10 cellular contexts compared by ENCODE assay signal in genomic region chr21:45109831-45110492, GRCh38. TPM values are rescaled to one million over a fixed set of nuclear protein-coding genes. Genes with fewer than 3 reads are reported as not detected.
A peak's percentile ranks its signal among the peaks of the same experiment; 100 is the strongest.
DNase-seq lines count a peak whose midpoint lies in the region; ATAC-seq, FAIRE-seq and TF ChIP-seq lines count a peak whose summit lies in the region.
"Had no signal": no experiment of that assay in that cellular context is flagged by ENCODE, and none has a peak within 500 bp of the region (broad histone marks: within the 10 kb centered on the region; RNA-seq: fewer than 3 reads in every experiment).

No MANE protein-coding gene starts in this region.

- intact Hi-C loops in dendritic cell treated with granulocyte-macrophage colony-stimulating factor and Interleukin-4, amounts not matched to agents 40 ng/mL and 50 ng/mL, for 4 days (cut with micrococcal nuclease) = no loop called here
- intact Hi-C loops in esophagus squamous epithelium (cut with DNase I) = no loop called here

- peak; percentile 67 for ATAC-seq in HG02973 (IDR thresholded peaks at IDR 0.05; ENCODE audit: unreplicated experiment)

- 38 to 55% methylated on average over 15 of the region's 15 CpGs for WGBS in esophagus squamous epithelium, 2 donors

- no peaks in the 10 kb centered on the region for H3K36me3 ChIP-seq in esophagus squamous epithelium

- H3K4me3 ChIP-seq in esophagus squamous epithelium = peak overlapping the region in 1 of 4 donors; percentile 3

- H3K27ac Mint-ChIP-seq in dendritic cell treated with granulocyte-macrophage colony-stimulating factor and Interleukin-4, amounts not matched to agents 40 ng/mL and 50 ng/mL, for 4 days = no peak overlapping the region

- peak overlapping the region in 2 of 4 donors; percentile 45 for H3K27ac ChIP-seq in esophagus squamous epithelium
- H3K27ac ChIP-seq: 22Rv1 had no signal

- H3K27me3 ChIP-seq in esophagus squamous epithelium = no peaks in the 10 kb centered on the region

- peaks cover 6 to 40% (median 7%) of the 10 kb centered on the region in 3 donors for H3K4me1 ChIP-seq in esophagus squamous epithelium

- H3K9me3 Mint-ChIP-seq in dendritic cell treated with granulocyte-macrophage colony-stimulating factor and Interleukin-4, amounts not matched to agents 40 ng/mL and 50 ng/mL, for 4 days = no peaks in the 10 kb centered on the region

- H3K4me3 Mint-ChIP-seq in dendritic cell treated with granulocyte-macrophage colony-stimulating factor and Interleukin-4, amounts not matched to agents 40 ng/mL and 50 ng/mL, for 4 days = peak overlapping the region; percentile 54

- peaks cover 44% of the 10 kb centered on the region for H3K4me1 Mint-ChIP-seq in dendritic cell treated with granulocyte-macrophage colony-stimulating factor and Interleukin-4, amounts not matched to agents 40 ng/mL and 50 ng/mL, for 4 days (ENCODE audit: low read depth)

- peak; percentile 21 for DNase-seq in DMS79 treated with DMSO at 0.1 percent for 48 hours (lab: John Stamatoyannopoulos, UW)
- DNase-seq in DMS79 (lab: John Stamatoyannopoulos, UW) = no peak
- peak; percentile 64 for DNase-seq in RCC 7860 (ENCODE audit: low spot score)
- peak; percentile 15 for DNase-seq in stimulated activated CD8-positive, alpha-beta memory T cell treated with anti-CD3 and anti-CD28 coated beads, Interleukin-12 subunit alpha, Interleukin-12 subunit beta, amount 100 ng/mL, for 1 hour (ENCODE audit: low read depth)
- no peak for DNase-seq in esophagus squamous epithelium (lab: John Stamatoyannopoulos, UW)
- no peak for DNase-seq in NCI-H524 treated with DMSO at 0.1 percent for 48 hours (lab: John Stamatoyannopoulos, UW)

- H3K9me3 ChIP-seq in esophagus squamous epithelium = no peaks in the 10 kb centered on the region

- H3K27me3 Mint-ChIP-seq in dendritic cell treated with granulocyte-macrophage colony-stimulating factor and Interleukin-4, amounts not matched to agents 40 ng/mL and 50 ng/mL, for 4 days = peaks cover 50% of the 10 kb centered on the region

- TF ChIP-seq POLR2A in esophagus squamous epithelium (IDR thresholded peaks at IDR 0.05) = no peak

- H3K36me3 Mint-ChIP-seq in dendritic cell treated with granulocyte-macrophage colony-stimulating factor and Interleukin-4, amounts not matched to agents 40 ng/mL and 50 ng/mL, for 4 days (ENCODE audit: low read depth) = no peaks in the 10 kb centered on the region

- no peak for TF ChIP-seq CTCF in esophagus squamous epithelium (IDR thresholded peaks at IDR 0.05)

- FAIRE-seq in RCC 7860 (lab: Jason Lieb, UNC) = peak; percentile 81
- FAIRE-seq: TTC549 had no signal

RNA-seq across cellular contexts. Expression of gene ADARB1, which starts 35.6 kb away (rescaled TPM):
- total RNA-seq in esophagus squamous epithelium = 10 to 100 TPM in 1 of 4 donors, 1 to 10 TPM in 3; 3.4 to 15.6 (median 5.7) TPM

Comparison
In these comparisons a context has a peak if more than half of its experiments do, and no peak if none do; other contexts are left out.
1. DNase-seq: peak in DMS79 treated with DMSO at 0.1 percent for 48 hours (single experiment), RCC 7860 (single experiment) and stimulated activated CD8-positive, alpha-beta memory T cell treated with anti-CD3 and anti-CD28 coated beads, Interleukin-12 subunit alpha, Interleukin-12 subunit beta, amount 100 ng/mL, for 1 hour (single experiment); none in DMS79 (single experiment), esophagus squamous epithelium (single experiment) and NCI-H524 treated with DMSO at 0.1 percent for 48 hours (single experiment).